Comparison of ENCODE assay signal across 18 cellular contexts in genomic region chr3:122427857-122428471, GRCh38. TPM values are rescaled to one million over a fixed set of nuclear protein-coding genes. Genes with fewer than 3 reads are reported as not detected.
DNase-seq lines count a peak whose midpoint lies in the region; ATAC-seq and FAIRE-seq lines count a peak whose summit lies in the region.
"Had no signal": no experiment of that assay in that cellular context is flagged by ENCODE, and none has a peak within 500 bp of the region (broad histone marks: within the 10 kb centered on the region; RNA-seq: fewer than 3 reads in every experiment).

No MANE protein-coding gene starts in this region.

- no peaks in the 10 kb centered on the region for H3K79me2 ChIP-seq in ACC112 (ENCODE audit: control insufficient read depth, insufficient read depth, low read length, unreplicated experiment)

- FAIRE-seq in G401.6 (lab: Jason Lieb, UNC) = peak; percentile 63
- FAIRE-seq: TTC549 had no signal

- H3K4me3 ChIP-seq in ACC112 (ENCODE audit: low read depth, low read length) = no peak overlapping the region

- ATAC-seq in T-helper 17 cell (no peak), esophagus mucosa (peak; percentile 37), HG03342 (IDR thresholded peaks at IDR 0.05; ENCODE audit: unreplicated experiment) (no peak), left colon (no peak)
- ATAC-seq: HCT116 had no signal

- H3K27ac Mint-ChIP-seq in T-helper 17 cell = peak overlapping the region; percentile 81
- H3K27ac Mint-ChIP-seq: endodermal cell had no signal

- peaks cover 8% of the 10 kb centered on the region for H3K4me1 ChIP-seq in ACC112 (ENCODE audit: control insufficient read depth, insufficient read depth, low read length, unreplicated experiment)

- H3K36me3 Mint-ChIP-seq in T-helper 17 cell (ENCODE audit: low read depth) = peaks cover 12% of the 10 kb centered on the region

- H3K36me3 ChIP-seq in ACC112 (ENCODE audit: insufficient read depth, low read length) = peaks cover 50% of the 10 kb centered on the region

- H3K27ac ChIP-seq in ACC112 (ENCODE audit: low read depth, low read length) = peak overlapping the region; percentile 18

- DNase-seq in T-helper 17 cell (no peak), left colon (no peak), hypothalamus (lab: John Stamatoyannopoulos, UW) (no peak), NCI-H774 (lab: John Stamatoyannopoulos, UW) (no peak)
- DNase-seq: DMS79 treated with DMSO at 0.1 percent for 48 hours; endodermal cell; NCI-H2081; NCI-H748 treated with DMSO at 0.1 percent for 48 hours; SHP77 treated with DMSO at 0.1 percent for 48 hours; stimulated activated CD4-positive, alpha-beta T cell treated with anti-CD3 and anti-CD28 coated beads, Interleukin-4, amount 100 ng/mL, for 1 hour; stimulated activated naive CD4-positive, alpha-beta T cell had no signal

- H3K27me3 ChIP-seq in ACC112 (ENCODE audit: insufficient read depth, low read length) = no peaks in the 10 kb centered on the region

- no peaks in the 10 kb centered on the region for H3K9me3 ChIP-seq in T-helper 17 cell (ENCODE audit: control insufficient read depth, low read length, poor library complexity, severe bottlenecking)

- intact Hi-C loops in left colon (cut with DNase I, micrococcal nuclease) = no loop called here

- no peaks in the 10 kb centered on the region for H3K27me3 Mint-ChIP-seq in T-helper 17 cell
- H3K27me3 Mint-ChIP-seq: brain had no signal

- H3K4me1 Mint-ChIP-seq in T-helper 17 cell = peaks cover 2% of the 10 kb centered on the region
- H3K4me1 Mint-ChIP-seq: brain, endodermal cell had no signal

- no peak overlapping the region for H3K4me3 Mint-ChIP-seq in T-helper 17 cell
- H3K4me3 Mint-ChIP-seq: brain, endodermal cell had no signal

- no peak overlapping the region for H2AFZ ChIP-seq in ACC112 (ENCODE audit: low read length, unreplicated experiment)

RNA-seq across cellular contexts. Expression of gene WDR5B, which starts 12.1 kb away (rescaled TPM):
- total RNA-seq in T-helper 17 cell (1 to 10 TPM; 4.6 to 5.1 TPM), esophagus mucosa (1.9 TPM), left colon (1 to 10 TPM; 2.3 to 2.7 TPM)

RNA-seq across cellular contexts. Expression of gene FAM162A, which starts 44.0 kb away (rescaled TPM):
- 10 to 100 TPM; 18.3 to 27.6 TPM for total RNA-seq in T-helper 17 cell
- 106 TPM for total RNA-seq in esophagus mucosa
- 100 to 1,000 TPM; 207 to 212 TPM for total RNA-seq in left colon

RNA-seq across cellular contexts. Expression of gene MIX23, which starts 44.9 kb away (rescaled TPM):
- total RNA-seq in T-helper 17 cell (10 to 100 TPM; 13.7 to 17.1 TPM), esophagus mucosa (43.3 TPM), left colon (10 to 100 TPM; 30.2 to 39.9 TPM)
